1 cellular context compared by ENCODE assay signal in the genomic region with DNA sequence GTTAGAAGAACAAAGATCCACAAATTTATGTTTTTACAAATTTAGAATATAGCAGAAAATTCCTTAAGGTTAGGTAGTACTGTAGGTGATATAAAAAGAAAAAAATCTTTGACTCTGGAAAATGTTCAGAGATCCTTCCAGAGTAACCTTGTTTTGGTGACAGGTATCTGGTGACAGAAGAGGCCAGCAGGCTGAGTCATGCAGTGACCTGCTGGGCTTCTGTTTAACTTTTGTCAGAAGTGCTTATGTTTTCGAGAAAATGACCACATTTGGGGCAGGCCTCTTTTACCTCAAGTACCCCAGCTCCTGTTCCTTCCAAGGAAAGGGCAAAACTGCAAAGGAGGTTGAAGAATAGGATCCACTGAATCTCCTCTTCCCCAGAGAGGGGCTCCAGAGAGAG.
TF ChIP-seq lines count a peak whose summit lies in the region.

No MANE protein-coding gene starts in this region.

TF ChIP-seq in GM23338, 12 proteins besides CTCF, POLR2A, EP300 and RAD21 (continued from another document):
- TF ChIP-seq, protein P1, sequence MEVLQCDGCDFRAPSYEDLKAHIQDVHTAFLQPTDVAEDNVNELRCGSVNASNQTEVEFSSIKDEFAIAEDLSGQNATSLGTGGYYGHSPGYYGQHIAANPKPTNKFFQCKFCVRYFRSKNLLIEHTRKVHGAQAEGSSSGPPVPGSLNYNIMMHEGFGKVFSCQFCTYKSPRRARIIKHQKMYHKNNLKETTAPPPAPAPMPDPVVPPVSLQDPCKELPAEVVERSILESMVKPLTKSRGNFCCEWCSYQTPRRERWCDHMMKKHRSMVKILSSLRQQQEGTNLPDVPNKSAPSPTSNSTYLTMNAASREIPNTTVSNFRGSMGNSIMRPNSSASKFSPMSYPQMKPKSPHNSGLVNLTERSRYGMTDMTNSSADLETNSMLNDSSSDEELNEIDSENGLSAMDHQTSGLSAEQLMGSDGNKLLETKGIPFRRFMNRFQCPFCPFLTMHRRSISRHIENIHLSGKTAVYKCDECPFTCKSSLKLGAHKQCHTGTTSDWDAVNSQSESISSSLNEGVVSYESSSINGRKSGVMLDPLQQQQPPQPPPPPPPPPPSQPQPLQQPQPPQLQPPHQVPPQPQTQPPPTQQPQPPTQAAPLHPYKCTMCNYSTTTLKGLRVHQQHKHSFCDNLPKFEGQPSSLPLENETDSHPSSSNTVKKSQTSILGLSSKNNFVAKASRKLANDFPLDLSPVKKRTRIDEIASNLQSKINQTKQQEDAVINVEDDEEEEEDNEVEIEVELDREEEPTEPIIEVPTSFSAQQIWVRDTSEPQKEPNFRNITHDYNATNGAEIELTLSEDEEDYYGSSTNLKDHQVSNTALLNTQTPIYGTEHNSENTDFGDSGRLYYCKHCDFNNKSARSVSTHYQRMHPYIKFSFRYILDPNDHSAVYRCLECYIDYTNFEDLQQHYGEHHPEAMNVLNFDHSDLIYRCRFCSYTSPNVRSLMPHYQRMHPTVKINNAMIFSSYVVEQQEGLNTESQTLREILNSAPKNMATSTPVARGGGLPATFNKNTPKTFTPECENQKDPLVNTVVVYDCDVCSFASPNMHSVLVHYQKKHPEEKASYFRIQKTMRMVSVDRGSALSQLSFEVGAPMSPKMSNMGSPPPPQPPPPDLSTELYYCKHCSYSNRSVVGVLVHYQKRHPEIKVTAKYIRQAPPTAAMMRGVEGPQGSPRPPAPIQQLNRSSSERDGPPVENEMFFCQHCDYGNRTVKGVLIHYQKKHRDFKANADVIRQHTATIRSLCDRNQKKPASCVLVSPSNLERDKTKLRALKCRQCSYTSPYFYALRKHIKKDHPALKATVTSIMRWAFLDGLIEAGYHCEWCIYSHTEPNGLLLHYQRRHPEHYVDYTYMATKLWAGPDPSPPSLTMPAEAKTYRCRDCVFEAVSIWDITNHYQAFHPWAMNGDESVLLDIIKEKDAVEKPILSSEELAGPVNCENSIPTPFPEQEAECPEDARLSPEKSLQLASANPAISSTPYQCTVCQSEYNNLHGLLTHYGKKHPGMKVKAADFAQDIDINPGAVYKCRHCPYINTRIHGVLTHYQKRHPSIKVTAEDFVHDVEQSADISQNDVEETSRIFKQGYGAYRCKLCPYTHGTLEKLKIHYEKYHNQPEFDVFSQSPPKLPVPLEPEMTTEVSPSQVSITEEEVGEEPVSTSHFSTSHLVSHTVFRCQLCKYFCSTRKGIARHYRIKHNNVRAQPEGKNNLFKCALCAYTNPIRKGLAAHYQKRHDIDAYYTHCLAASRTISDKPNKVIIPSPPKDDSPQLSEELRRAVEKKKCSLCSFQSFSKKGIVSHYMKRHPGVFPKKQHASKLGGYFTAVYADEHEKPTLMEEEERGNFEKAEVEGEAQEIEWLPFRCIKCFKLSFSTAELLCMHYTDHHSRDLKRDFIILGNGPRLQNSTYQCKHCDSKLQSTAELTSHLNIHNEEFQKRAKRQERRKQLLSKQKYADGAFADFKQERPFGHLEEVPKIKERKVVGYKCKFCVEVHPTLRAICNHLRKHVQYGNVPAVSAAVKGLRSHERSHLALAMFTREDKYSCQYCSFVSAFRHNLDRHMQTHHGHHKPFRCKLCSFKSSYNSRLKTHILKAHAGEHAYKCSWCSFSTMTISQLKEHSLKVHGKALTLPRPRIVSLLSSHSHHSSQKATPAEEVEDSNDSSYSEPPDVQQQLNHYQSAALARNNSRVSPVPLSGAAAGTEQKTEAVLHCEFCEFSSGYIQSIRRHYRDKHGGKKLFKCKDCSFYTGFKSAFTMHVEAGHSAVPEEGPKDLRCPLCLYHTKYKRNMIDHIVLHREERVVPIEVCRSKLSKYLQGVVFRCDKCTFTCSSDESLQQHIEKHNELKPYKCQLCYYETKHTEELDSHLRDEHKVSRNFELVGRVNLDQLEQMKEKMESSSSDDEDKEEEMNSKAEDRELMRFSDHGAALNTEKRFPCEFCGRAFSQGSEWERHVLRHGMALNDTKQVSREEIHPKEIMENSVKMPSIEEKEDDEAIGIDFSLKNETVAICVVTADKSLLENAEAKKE (CRISPR knock-in tag; IDR thresholded peaks at IDR 0.05), result no peak
- TF ChIP-seq ZNF331 (CRISPR knock-in tag; IDR thresholded peaks at IDR 0.05; ENCODE audit: low read depth), result no peak
- TF ChIP-seq, protein P2, sequence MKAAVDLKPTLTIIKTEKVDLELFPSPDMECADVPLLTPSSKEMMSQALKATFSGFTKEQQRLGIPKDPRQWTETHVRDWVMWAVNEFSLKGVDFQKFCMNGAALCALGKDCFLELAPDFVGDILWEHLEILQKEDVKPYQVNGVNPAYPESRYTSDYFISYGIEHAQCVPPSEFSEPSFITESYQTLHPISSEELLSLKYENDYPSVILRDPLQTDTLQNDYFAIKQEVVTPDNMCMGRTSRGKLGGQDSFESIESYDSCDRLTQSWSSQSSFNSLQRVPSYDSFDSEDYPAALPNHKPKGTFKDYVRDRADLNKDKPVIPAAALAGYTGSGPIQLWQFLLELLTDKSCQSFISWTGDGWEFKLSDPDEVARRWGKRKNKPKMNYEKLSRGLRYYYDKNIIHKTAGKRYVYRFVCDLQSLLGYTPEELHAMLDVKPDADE (IDR thresholded peaks at IDR 0.05), result no peak
- no peak for TF ChIP-seq NANOG (IDR thresholded peaks at IDR 0.05; ENCODE audit: borderline replicate concordance)
